Comparison of ENCODE assay signal across 10 cellular contexts in the genomic region with DNA sequence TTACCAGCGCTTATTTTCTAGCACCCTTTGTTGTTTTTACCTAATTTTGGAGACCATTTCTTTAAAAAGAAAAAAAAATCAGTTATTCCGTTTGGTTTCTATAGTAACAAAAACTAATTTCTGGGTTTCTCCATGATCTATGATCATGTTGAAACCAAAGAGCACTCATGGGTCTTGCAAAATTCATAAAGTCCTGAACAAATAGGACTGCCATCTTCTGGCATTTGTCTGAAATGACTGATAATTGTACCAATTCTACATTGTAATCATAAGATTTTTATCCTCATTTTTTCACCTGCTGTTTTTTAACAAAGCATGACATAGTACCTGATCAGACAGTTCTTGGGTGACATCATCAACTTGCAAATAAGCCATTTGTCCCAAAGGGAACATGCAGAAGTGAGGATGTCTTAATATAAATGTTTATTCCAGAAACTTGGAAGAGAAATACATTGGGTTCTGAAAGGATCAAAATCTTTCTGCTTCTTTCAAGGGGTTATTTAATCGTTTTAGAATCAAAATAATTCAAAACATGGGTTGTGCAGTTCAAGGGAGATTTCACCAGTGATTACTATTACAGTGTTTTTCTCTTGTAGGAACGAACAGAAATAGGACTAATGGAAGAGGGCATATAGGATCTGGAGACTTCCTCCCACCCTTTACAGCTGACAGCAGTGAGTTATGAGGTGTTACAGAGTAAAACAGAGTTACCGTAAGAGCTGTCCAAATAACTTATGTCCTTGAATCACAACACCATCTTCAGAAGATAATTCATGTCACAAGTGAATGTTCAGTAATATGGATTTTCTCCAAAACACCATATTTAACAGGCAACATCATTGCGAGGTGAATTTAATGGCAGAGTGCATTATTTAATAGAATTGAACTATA.
A peak's percentile ranks its signal among the peaks of the same experiment; 100 is the strongest.
DNase-seq lines count a peak whose midpoint lies in the region; ATAC-seq, FAIRE-seq and TF ChIP-seq lines count a peak whose summit lies in the region.
"Had no signal": no experiment of that assay in that cellular context is flagged by ENCODE, and none has a peak within 500 bp of the region (broad histone marks: within the 10 kb centered on the region; RNA-seq: fewer than 3 reads in every experiment).

No MANE protein-coding gene starts in this region.

- no TSS peak for BruUV-seq in PC-3 (replicated peaks; lab: Mats Ljungman, UMichigan)

- TF ChIP-seq POLR2A in H54 (IDR thresholded peaks at IDR 0.05; ENCODE audit: low read depth, low read length) (no peak), upper lobe of left lung (IDR thresholded peaks at IDR 0.05) (no peak)

- H3F3A ChIP-seq in PC-3 (ENCODE audit: low read length, unreplicated experiment) = no peaks in the 10 kb centered on the region

- 48 to 53% methylated on average over 6 of the region's 6 CpGs for WGBS in heart right ventricle, 2 donors
- WGBS in upper lobe of left lung, 2 donors = 42 to 44% methylated on average over 6 of the region's 6 CpGs

- TF ChIP-seq CTCF in PC-3 (conservative IDR thresholded peaks at IDR 0.05; ENCODE audit: low read depth, low read length) (peak; percentile 61; the same call in 1 of the 2 replicates), fibroblast of lung (conservative IDR thresholded peaks at IDR 0.05 in 1 of 2, IDR thresholded peaks at IDR 0.05 in 1 of 2; ENCODE audit: low read depth in 1 of 2, low read length in 2 of 2) (peak in 1 of 2 donors; percentile 40), heart right ventricle (IDR thresholded peaks at IDR 0.05) (peak in 4 of 9 donors; percentile 11 to 29 (median 14)), upper lobe of left lung (IDR thresholded peaks at IDR 0.05) (no peak)

- no peaks in the 10 kb centered on the region for H3K9me2 ChIP-seq in PC-3 (replicated peaks; ENCODE audit: low read length)

- H3K4me1 ChIP-seq in PC-3 (ENCODE audit: insufficient read depth, low read length) (no peaks in the 10 kb centered on the region), fibroblast of lung (ENCODE audit: control insufficient read depth, extremely low read depth, insufficient read depth, low read length) (peaks cover 4% of the 10 kb centered on the region), heart right ventricle (no peaks in the 10 kb centered on the region), upper lobe of left lung (no peaks in the 10 kb centered on the region)

- H3K27me3 ChIP-seq in PC-3 (ENCODE audit: low read length) (no peaks in the 10 kb centered on the region), fibroblast of lung (ENCODE audit: control insufficient read depth, insufficient read depth, low read length) (no peaks in the 10 kb centered on the region), heart right ventricle (peaks cover 0 to 10% (median 0%) of the 10 kb centered on the region in 7 donors), upper lobe of left lung (no peaks in the 10 kb centered on the region)

- ATAC-seq in PC-3 (no peak), heart right ventricle (no peak), upper lobe of left lung (ENCODE audit: low FRiP score in 2 of 2) (no peak)
- ATAC-seq: activated T-cell treated with anti-CD3 and anti-CD28 coated beads, Interleukin-2, amount 50 U/mL, for 4 hours; effector memory CD8-positive, alpha-beta T cell had no signal

- H3K27ac ChIP-seq in PC-3 (ENCODE audit: low read length) (no peak overlapping the region), fibroblast of lung (ENCODE audit: insufficient read depth, low read length) (no peak overlapping the region), substantia nigra (ENCODE audit: low read depth, low read length, poor library complexity, severe bottlenecking) (no peak overlapping the region), heart right ventricle (no peak overlapping the region), upper lobe of left lung (no peak overlapping the region)

- CTCF ChIA-PET in PC-3 (lab: Charles Lee) = no interaction called here

- H4K20me1 ChIP-seq in PC-3 (ENCODE audit: low read length) (no peaks in the 10 kb centered on the region), fibroblast of lung (ENCODE audit: control insufficient read depth, extremely low read depth, insufficient read depth, low read length) (no peaks in the 10 kb centered on the region)

- TF ChIP-seq EP300 in upper lobe of left lung (IDR thresholded peaks at IDR 0.05) = no peak

- H3K4me2 ChIP-seq in PC-3 (ENCODE audit: low read length) (no peak overlapping the region), fibroblast of lung (ENCODE audit: extremely low read depth, insufficient read depth, low read length) (peak overlapping the region; percentile 35)

- H2AFZ ChIP-seq in PC-3 (ENCODE audit: low read length) = no peak overlapping the region
- H2AFZ ChIP-seq in fibroblast of lung (ENCODE audit: low read length) = peak overlapping the region; percentile 1

- H3K4me3 ChIP-seq in PC-3 (ENCODE audit: low read length) (no peak overlapping the region), fibroblast of lung (replicated peaks in 1 of 4; ENCODE audit: control extremely low read depth in 1 of 4, insufficient read depth in 1 of 4, low read depth in 3 of 4, low read length in 4 of 4) (no peak overlapping the region), heart right ventricle (no peak overlapping the region), upper lobe of left lung (no peak overlapping the region)

- intact Hi-C loops in PC-3 (cut with micrococcal nuclease) (loop anchor here (1.0 to 5.0 kb wide), 4 partner anchors 33 to 368 kb away; no protein-coding TSS in a partner anchor), heart right ventricle (cut with DNase I) (no loop called here)

- POLR2A ChIA-PET in PC-3 (lab: Charles Lee; ENCODE audit: unreplicated experiment) = no interaction called here

- no peak for DNase-seq in H54 (ENCODE audit: insufficient read length, low spot score)
- DNase-seq in PC-3 = peak; percentile 50
- DNase-seq in fibroblast of lung (ENCODE audit: low read depth in 2 of 2) = peak; percentile 16 to 76
- peak; percentile 60 for DNase-seq in renal cortical epithelial cell (ENCODE audit: low read depth)
- DNase-seq in substantia nigra (lab: John Stamatoyannopoulos, UW) = no peak
- DNase-seq in heart right ventricle = no peak
- DNase-seq in upper lobe of left lung = no peak
- no peak for DNase-seq in stimulated activated CD4-positive, alpha-beta T cell treated with anti-CD3 and anti-CD28 coated beads, Interleukin-2, amount 100 ng/mL, for 48 hours
- DNase-seq: activated T-cell treated with anti-CD3 and anti-CD28 coated beads, Interleukin-2, amount 50 U/mL, for 4 hours; effector memory CD8-positive, alpha-beta T cell had no signal

- H3K9me3 ChIP-seq in PC-3 (ENCODE audit: low read length) = no peaks in the 10 kb centered on the region
- H3K9me3 ChIP-seq in fibroblast of lung (ENCODE audit: control insufficient read depth, insufficient read depth, low read depth, low read length) = no peaks in the 10 kb centered on the region
- peaks cover 0 to 12% (median 4%) of the 10 kb centered on the region in 11 donors for H3K9me3 ChIP-seq in heart right ventricle
- H3K9me3 ChIP-seq in upper lobe of left lung = no peaks in the 10 kb centered on the region

- no peaks in the 10 kb centered on the region for H3K79me2 ChIP-seq in PC-3 (ENCODE audit: low read length)
- H3K79me2 ChIP-seq in fibroblast of lung (ENCODE audit: control insufficient read depth, insufficient read depth, low read length) = no peaks in the 10 kb centered on the region

- H3K9ac ChIP-seq in PC-3 (ENCODE audit: low read length) (no peak overlapping the region), fibroblast of lung (ENCODE audit: insufficient read depth, low read length) (no peak overlapping the region)

- H3K36me3 ChIP-seq in PC-3 (ENCODE audit: low read depth, low read length) (no peaks in the 10 kb centered on the region), fibroblast of lung (ENCODE audit: control insufficient read depth, insufficient read depth, low read length) (no peaks in the 10 kb centered on the region), heart right ventricle (no peaks in the 10 kb centered on the region), upper lobe of left lung (no peaks in the 10 kb centered on the region)

- peak; percentile 48 for FAIRE-seq in H54 (lab: Jason Lieb, UNC)

Comparison
In these comparisons a context has a peak if more than half of its experiments do, and no peak if none do; other contexts are left out.
1. DNase-seq: peak in PC-3 (single experiment), fibroblast of lung (2 of 2) and renal cortical epithelial cell (single experiment); none in H54 (single experiment), substantia nigra (0 of 49), heart right ventricle (0 of 2), upper lobe of left lung (0 of 2) and stimulated activated CD4-positive, alpha-beta T cell treated with anti-CD3 and anti-CD28 coated beads, Interleukin-2, amount 100 ng/mL, for 48 hours (0 of 2).